Comparison of ENCODE assay signal across 8 cellular contexts in genomic region chr10:125156739-125157472, GRCh38. TPM values are rescaled to one million over a fixed set of nuclear protein-coding genes. Genes with fewer than 3 reads are reported as not detected.
DNase-seq lines count a peak whose midpoint lies in the region; ATAC-seq and TF ChIP-seq lines count a peak whose summit lies in the region.

No MANE protein-coding gene starts in this region.

- DNase-seq in Peyer's patch: peak in 2 of 3 donors; percentile 46 to 57
- DNase-seq in right atrium auricular region (ENCODE audit: low spot score): no peak
- no peak for DNase-seq in nucleus accumbens (lab: John Stamatoyannopoulos, UW)
- DNase-seq in GM20000 (ENCODE audit: low spot score): no peak
- no peak for DNase-seq in activated T-cell treated with anti-CD3 and anti-CD28 coated beads, Interleukin-2, amount 50 U/mL, for 72 hours

- ATAC-seq in activated T-cell treated with anti-CD3 and anti-CD28 coated beads, Interleukin-2, amount 50 U/mL, for 72 hours (replicated peaks in 1 of 2): no peak
- ATAC-seq in HG03342 (IDR thresholded peaks at IDR 0.05; ENCODE audit: unreplicated experiment): no peak

- H3K27ac ChIP-seq in DOHH2 (ENCODE audit: low read depth, low read length) (no peak overlapping the region), Peyer's patch (peak overlapping the region in 3 of 4 donors; percentile 89 to 99 (median 98)), right atrium auricular region (peak overlapping the region; percentile 97 to 98), rectal smooth muscle tissue (ENCODE audit: low read depth, low read length) (peak overlapping the region; percentile 62)

- peaks cover 59% of the 10 kb centered on the region for H3K79me2 ChIP-seq in DOHH2 (ENCODE audit: control insufficient read depth, low read length)

- H3K9me3 ChIP-seq in DOHH2 (ENCODE audit: control insufficient read depth, insufficient read depth, low read length) (no peaks in the 10 kb centered on the region), Peyer's patch (no peaks in the 10 kb centered on the region), right atrium auricular region (no peaks in the 10 kb centered on the region)

- peak in 1 of 2 donors; percentile 49 for TF ChIP-seq POLR2A in Peyer's patch (IDR thresholded peaks at IDR 0.05)

- H3K9ac ChIP-seq in rectal smooth muscle tissue (ENCODE audit: low read length): no peak overlapping the region

- TF ChIP-seq CTCF in DOHH2 (IDR thresholded peaks at IDR 0.05; ENCODE audit: low read depth, low read length, poor library complexity, severe bottlenecking) (no peak), Peyer's patch (IDR thresholded peaks at IDR 0.05) (no peak), right atrium auricular region (IDR thresholded peaks at IDR 0.05) (no peak), GM20000 (IDR thresholded peaks at IDR 0.05; ENCODE audit: extremely low read depth, missing control alignments) (no peak)

- no peaks in the 10 kb centered on the region for H3K9me2 ChIP-seq in DOHH2 (replicated peaks; ENCODE audit: control insufficient read depth, low read length)

- peak overlapping the region; percentile 34 for H3K4me2 ChIP-seq in DOHH2 (ENCODE audit: low read length)

- H3K4me1 Mint-ChIP-seq in activated T-cell treated with anti-CD3 and anti-CD28 coated beads, Interleukin-2, amount 50 U/mL, for 72 hours (ENCODE audit: low read depth): no peaks in the 10 kb centered on the region

- no peaks in the 10 kb centered on the region for H3K9me3 Mint-ChIP-seq in activated T-cell treated with anti-CD3 and anti-CD28 coated beads, Interleukin-2, amount 50 U/mL, for 72 hours

- no peak overlapping the region for H3K27ac Mint-ChIP-seq in activated T-cell treated with anti-CD3 and anti-CD28 coated beads, Interleukin-2, amount 50 U/mL, for 72 hours

- H3K36me3 Mint-ChIP-seq in activated T-cell treated with anti-CD3 and anti-CD28 coated beads, Interleukin-2, amount 50 U/mL, for 72 hours (ENCODE audit: insufficient read depth in 2 of 2): no peaks in the 10 kb centered on the region

- H3K27me3 ChIP-seq in DOHH2 (ENCODE audit: control insufficient read depth, low read length) (peaks cover 22% of the 10 kb centered on the region), Peyer's patch (no peaks in the 10 kb centered on the region), right atrium auricular region (no peaks in the 10 kb centered on the region), rectal smooth muscle tissue (ENCODE audit: control insufficient read depth, insufficient read depth, low read length) (no peaks in the 10 kb centered on the region)

- H3K36me3 ChIP-seq in DOHH2 (ENCODE audit: control insufficient read depth, low read length): no peaks in the 10 kb centered on the region
- no peaks in the 10 kb centered on the region for H3K36me3 ChIP-seq in Peyer's patch
- no peaks in the 10 kb centered on the region for H3K36me3 ChIP-seq in right atrium auricular region
- H3K36me3 ChIP-seq in rectal smooth muscle tissue (ENCODE audit: control insufficient read depth, insufficient read depth, low read length): no peaks in the 10 kb centered on the region

- H3K4me3 ChIP-seq in DOHH2 (ENCODE audit: low read length) (no peak overlapping the region), Peyer's patch (peak overlapping the region in 2 of 4 donors; percentile 77 to 91), right atrium auricular region (peak overlapping the region in 1 of 2 donors; percentile 87), rectal smooth muscle tissue (ENCODE audit: low read length) (peak overlapping the region; percentile 82)

- no peak overlapping the region for H3K4me3 Mint-ChIP-seq in activated T-cell treated with anti-CD3 and anti-CD28 coated beads, Interleukin-2, amount 50 U/mL, for 72 hours

- peaks cover 8% of the 10 kb centered on the region; the same call in 1 of the 2 replicates for H4K20me1 ChIP-seq in DOHH2 (ENCODE audit: control insufficient read depth, insufficient read depth, low read depth, low read length)

- H3K4me1 ChIP-seq in DOHH2 (ENCODE audit: control insufficient read depth, low read length) (peaks cover 28% of the 10 kb centered on the region), Peyer's patch (peaks cover 5 to 58% (median 14%) of the 10 kb centered on the region in 4 donors), right atrium auricular region (peaks cover 0 to 68% of the 10 kb centered on the region in 2 donors), rectal smooth muscle tissue (ENCODE audit: control insufficient read depth, insufficient read depth, low read length) (peaks cover 49% of the 10 kb centered on the region)

- peaks cover 12% of the 10 kb centered on the region for H3F3A ChIP-seq in DOHH2 (ENCODE audit: control insufficient read depth, insufficient read depth)

- peaks cover 63% of the 10 kb centered on the region for H3K27me3 Mint-ChIP-seq in activated T-cell treated with anti-CD3 and anti-CD28 coated beads, Interleukin-2, amount 50 U/mL, for 72 hours (ENCODE audit: low read depth)

RNA-seq across cellular contexts. Expression of gene CTBP2, which starts 3.5 kb away (rescaled TPM):
- total RNA-seq in Peyer's patch (10 to 100 TPM; 53.6 to 83.8 (median 64.7) TPM), right atrium auricular region (10 to 100 TPM; 26.0 to 36.0 TPM)
- total RNA-seq in activated T-cell treated with anti-CD3 and anti-CD28 coated beads, Interleukin-2, amount 50 U/mL, for 72 hours: 1 to 10 TPM in 1 of 2 donors, under 1 TPM in 1; 0.72 to 2.5 TPM

Comparison
In these comparisons a context has a peak if more than half of its experiments do, and no peak if none do; other contexts are left out.
1. DNase-seq: peak in Peyer's patch (2 of 3); none in right atrium auricular region (single experiment), nucleus accumbens (0 of 56), GM20000 (single experiment) and activated T-cell treated with anti-CD3 and anti-CD28 coated beads, Interleukin-2, amount 50 U/mL, for 72 hours (0 of 2).
2. RNA of gene CTBP2, which starts 3.5 kb away (total RNA-seq): 53.6 to 83.8 TPM in Peyer's patch and 26.0 to 36.0 TPM in right atrium auricular region; 0.72 to 2.5 TPM in activated T-cell treated with anti-CD3 and anti-CD28 coated beads, Interleukin-2, amount 50 U/mL, for 72 hours; every median in the first group is over 4 times any median in the second.